ENCODE assay signal across 8 cellular contexts in genomic region chr10:62637249-62638061, GRCh38.
DNase-seq lines count a peak whose midpoint lies in the region; ATAC-seq and TF ChIP-seq lines count a peak whose summit lies in the region.

No MANE protein-coding gene starts in this region.

- DNase-seq in AG04450 (ENCODE audit: low read depth, low spot score) (no peak), esophagus squamous epithelium (lab: John Stamatoyannopoulos, UW) (no peak), spleen (peak; percentile 81), H7 (no peak), NCI-H128 (lab: John Stamatoyannopoulos, UW; ENCODE audit: unreplicated experiment) (no peak)
- peak; percentile 70 to 77 for DNase-seq in activated CD4-positive, alpha-beta T cell treated with anti-CD3 and anti-CD28 coated beads, Interleukin-2, amount 50 U/mL, for 48 hours

- H3K36me3 ChIP-seq in esophagus squamous epithelium (no peaks in the 10 kb centered on the region), spleen (no peaks in the 10 kb centered on the region), H7 (replicated peaks; ENCODE audit: control insufficient read depth, insufficient read depth, low read length) (no peaks in the 10 kb centered on the region)

- H3K27me3 ChIP-seq in AG04450 (ENCODE audit: control insufficient read depth, insufficient read depth, low read length) (no peaks in the 10 kb centered on the region), esophagus squamous epithelium (no peaks in the 10 kb centered on the region), spleen (replicated peaks in 1 of 7) (no peaks in the 10 kb centered on the region), H7 (ENCODE audit: control insufficient read depth, insufficient read depth, low read length) (no peaks in the 10 kb centered on the region)

- no peak for TF ChIP-seq POLR2A in esophagus squamous epithelium (IDR thresholded peaks at IDR 0.05)
- peak in 1 of 3 donors; percentile 39 for TF ChIP-seq POLR2A in spleen (IDR thresholded peaks at IDR 0.05)

- ATAC-seq in GM19467 (IDR thresholded peaks at IDR 0.05; ENCODE audit: unreplicated experiment) (peak; percentile 60), HG03575 (IDR thresholded peaks at IDR 0.05; ENCODE audit: extremely low read depth, insufficient number of reproducible peaks, low FRiP score, unreplicated experiment) (peak; percentile 29)

- H3K4me3 ChIP-seq in AG04450 (ENCODE audit: low read depth, low read length) (peak overlapping the region; percentile 43), esophagus squamous epithelium (peak overlapping the region in 2 of 4 donors; percentile 5 to 40), spleen (peak overlapping the region in 6 of 8 donors; percentile 12 to 56 (median 16)), H7 (ENCODE audit: insufficient read depth, low read depth, low read length) (no peak overlapping the region)

- POLR2A ChIA-PET in AG04450 (lab: Yijun Ruan, JAX), result interaction anchor here (0.8 to 1.0 kb wide), 4 partner anchors 19 to 588 kb away, joined by 3 to 5 read pairs (median 3); partner anchors contain the start of gene ADO

- H3K9me3 ChIP-seq in AG04450 (ENCODE audit: control insufficient read depth, insufficient read depth, low read length) (no peaks in the 10 kb centered on the region), esophagus squamous epithelium (no peaks in the 10 kb centered on the region), spleen (no peaks in the 10 kb centered on the region)

- TF ChIP-seq CTCF in AG04450 (IDR thresholded peaks at IDR 0.05; ENCODE audit: low read depth, low read length) (no peak), esophagus squamous epithelium (IDR thresholded peaks at IDR 0.05) (no peak), spleen (IDR thresholded peaks at IDR 0.05 in 8 of 11, conservative IDR thresholded peaks at IDR 0.05 in 3 of 11) (no peak)

- H3K27ac ChIP-seq in AG04450 (ENCODE audit: low read depth, low read length) (peak overlapping the region; percentile 53), esophagus squamous epithelium (peak overlapping the region; percentile 50 to 59 (median 56)), spleen (peak overlapping the region; percentile 80 to 92 (median 88))

- peaks cover 0 to 25% (median 10%) of the 10 kb centered on the region in 3 donors for H3K4me1 ChIP-seq in esophagus squamous epithelium
- peaks cover 32 to 85% (median 65%) of the 10 kb centered on the region in 6 donors for H3K4me1 ChIP-seq in spleen

- CTCF ChIA-PET in AG04450 (lab: Charles Lee), result interaction anchor here (0.9 to 2.5 kb wide), 3 partner anchors 22 to 165 kb away, joined by 3 to 5 read pairs (median 5); no protein-coding TSS in a partner anchor

- intact Hi-C loops in esophagus squamous epithelium (cut with DNase I), result no loop called here
- intact Hi-C loops in spleen (cut with DNase I; ENCODE audit: low total_unique reads), result no loop called here

- WGBS in esophagus squamous epithelium, 2 donors, result 14 to 26% methylated on average over 6 to 7 of the region's 9 CpGs
- 7 to 10% (median 9%) methylated on average over 9 of the region's 9 CpGs for WGBS in spleen, 5 donors

Comparison
In these comparisons a context has a peak if more than half of its experiments do, and no peak if none do; other contexts are left out.
1. DNase-seq: peak in activated CD4-positive, alpha-beta T cell treated with anti-CD3 and anti-CD28 coated beads, Interleukin-2, amount 50 U/mL, for 48 hours (2 of 2) and spleen (single experiment); none in AG04450 (single experiment), esophagus squamous epithelium (single experiment), H7 (single experiment) and NCI-H128 (single experiment).
2. Peak in every context shown above with its lines, with median percentiles within 50 percentile points of each other: H3K27ac ChIP-seq.